10 cellular contexts compared by ENCODE assay signal in the genomic region with DNA sequence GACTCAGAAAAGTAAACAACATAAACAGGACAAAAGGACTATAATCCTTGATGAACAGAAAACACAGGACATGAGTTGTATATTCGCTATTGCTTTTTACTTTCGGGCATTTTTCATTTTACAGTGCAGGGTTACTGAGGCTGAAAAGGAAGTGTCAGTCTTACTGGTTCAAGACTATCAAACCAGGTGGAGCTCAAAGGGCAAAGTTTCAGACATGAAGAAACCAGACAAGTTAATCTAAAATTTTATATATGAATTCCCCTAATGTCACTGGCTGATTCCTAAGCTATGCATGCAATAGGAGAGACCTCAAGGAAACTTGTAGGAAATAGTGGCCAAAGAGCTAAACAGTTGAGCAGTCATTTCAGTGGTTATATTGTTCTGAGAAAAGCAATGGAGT. TPM values are rescaled to one million over a fixed set of nuclear protein-coding genes. Genes with fewer than 3 reads are reported as not detected.
"Had no signal": no experiment of that assay in that cellular context is flagged by ENCODE, and none has a peak within 500 bp of the region (broad histone marks: within the 10 kb centered on the region; RNA-seq: fewer than 3 reads in every experiment).

No MANE protein-coding gene starts in this region.

- H2AFZ ChIP-seq: GM23338 had no signal

- H3K4me2 ChIP-seq: GM23338 had no signal

- ATAC-seq: GM23338 had no signal

- FAIRE-seq: H54, HTR-8/SVneo had no signal

- H3K4me3 ChIP-seq: GM23338 had no signal

- H3K27ac Mint-ChIP-seq: GM23338, H9, HFFc6, IgD-negative memory B cell had no signal

- DNase-seq: H9, HCEC 1CT, HFFc6, KBM-7 had no signal

- H3K4me3 Mint-ChIP-seq: GM23338, H9, HFFc6, IgD-negative memory B cell had no signal

- H3K9me3 Mint-ChIP-seq: HFFc6 had no signal

RNA-seq across cellular contexts. Expression of a gene that starts 44.5 kb away (rescaled TPM):
- total RNA-seq: GM23338, H1, H9, HFFc6, HT-29 had no signal
- polyA plus RNA-seq: GM23338, H1, IgD-negative memory B cell had no signal
